12 cellular contexts compared by ENCODE assay signal in genomic region chr6:109117346-109118035, GRCh38. TPM values are rescaled to one million over a fixed set of nuclear protein-coding genes. Genes with fewer than 3 reads are reported as not detected.
DNase-seq lines count a peak whose midpoint lies in the region; ATAC-seq, FAIRE-seq and TF ChIP-seq lines count a peak whose summit lies in the region.
"Had no signal": no experiment of that assay in that cellular context is flagged by ENCODE, and none has a peak within 500 bp of the region (broad histone marks: within the 10 kb centered on the region; RNA-seq: fewer than 3 reads in every experiment).

No MANE protein-coding gene starts in this region.

- 85 to 95% (median 94%) methylated on average over 5 of the region's 5 CpGs for WGBS in ovary, 3 donors

- intact Hi-C loops in ovary (cut with DNase I) = no loop called here

- peak overlapping the region in 2 of 4 donors; percentile 13 to 55 for H3K4me3 Mint-ChIP-seq in IgD-negative memory B cell
- H3K4me3 Mint-ChIP-seq: activated CD8-positive, alpha-beta memory T cell treated with anti-CD3 and anti-CD28 coated beads, Interleukin-2, amount 10 ng/mL, durations not matched to agents 7 days and 5 days had no signal

- H2AFZ ChIP-seq in MM.1S (ENCODE audit: low read length) = no peak overlapping the region

- no peak overlapping the region for H3K9ac ChIP-seq in MM.1S (ENCODE audit: low read length)

- H3K9me2 ChIP-seq in MM.1S (replicated peaks; ENCODE audit: insufficient read depth, low read length) = no peaks in the 10 kb centered on the region

- ATAC-seq in GM21423 (IDR thresholded peaks at IDR 0.05; ENCODE audit: unreplicated experiment) (peak; percentile 74), esophagus mucosa (peak; percentile 73)
- ATAC-seq: activated CD8-positive, alpha-beta memory T cell treated with anti-CD3 and anti-CD28 coated beads, Interleukin-2, amount 10 ng/mL, durations not matched to agents 7 days and 5 days had no signal

- no peak for TF ChIP-seq POLR2A in ovary (IDR thresholded peaks at IDR 0.05)

- H3K27me3 Mint-ChIP-seq in IgD-negative memory B cell = no peaks in the 10 kb centered on the region
- H3K27me3 Mint-ChIP-seq: activated CD8-positive, alpha-beta memory T cell treated with anti-CD3 and anti-CD28 coated beads, Interleukin-2, amount 10 ng/mL, durations not matched to agents 7 days and 5 days had no signal

- peaks cover 20 to 34% (median 30%) of the 10 kb centered on the region in 3 donors for H3K4me1 Mint-ChIP-seq in IgD-negative memory B cell

- no peak for DNase-seq in D721Med (ENCODE audit: insufficient read length, low spot score)
- DNase-seq in activated T-cell treated with anti-CD3 and anti-CD28 coated beads for 4 hours = no peak
- no peak for DNase-seq in MM.1S
- DNase-seq in ovary = no peak
- DNase-seq in globus pallidus (ENCODE audit: low spot score) = no peak
- DNase-seq: activated CD8-positive, alpha-beta memory T cell treated with anti-CD3 and anti-CD28 coated beads, Interleukin-2, amount 10 ng/mL, durations not matched to agents 7 days and 5 days; C1 segment of cervical spinal cord; NCI-H510A had no signal

- no peak for TF ChIP-seq EP300 in ovary (IDR thresholded peaks at IDR 0.05)

- no peaks in the 10 kb centered on the region for H3K9me3 Mint-ChIP-seq in IgD-negative memory B cell

- H4K20me1 ChIP-seq in MM.1S (ENCODE audit: insufficient read depth, low read length) = no peaks in the 10 kb centered on the region

- no peaks in the 10 kb centered on the region for H3K36me3 Mint-ChIP-seq in IgD-negative memory B cell

- H3K27ac ChIP-seq in MM.1S (ENCODE audit: low read length) (no peak overlapping the region), ovary (no peak overlapping the region)

- H3K9me3 ChIP-seq in MM.1S (replicated peaks; ENCODE audit: insufficient read depth, low read length) = no peaks in the 10 kb centered on the region
- H3K9me3 ChIP-seq in ovary = no peaks in the 10 kb centered on the region

- H3K27ac Mint-ChIP-seq in IgD-negative memory B cell = peak overlapping the region; percentile 5 to 67 (median 6)
- H3K27ac Mint-ChIP-seq: activated CD8-positive, alpha-beta memory T cell treated with anti-CD3 and anti-CD28 coated beads, Interleukin-2, amount 10 ng/mL, durations not matched to agents 7 days and 5 days had no signal

- TF ChIP-seq CTCF in D721Med (IDR thresholded peaks at IDR 0.05; ENCODE audit: insufficient read depth, missing control alignments) (no peak), MM.1S (IDR thresholded peaks at IDR 0.05; ENCODE audit: low read length) (no peak), ovary (IDR thresholded peaks at IDR 0.05) (no peak)

- H3K4me1 ChIP-seq in MM.1S (ENCODE audit: low read length) = peaks cover 9% of the 10 kb centered on the region; the same call in 1 of the 2 replicates
- H3K4me1 ChIP-seq in ovary (ENCODE audit: insufficient read depth) = peaks cover 3% of the 10 kb centered on the region

- no peak overlapping the region for H3K4me2 ChIP-seq in MM.1S (ENCODE audit: low read depth, low read length)

- H3K27me3 ChIP-seq in MM.1S (replicated peaks; ENCODE audit: insufficient read depth, low read length) = no peaks in the 10 kb centered on the region
- no peaks in the 10 kb centered on the region for H3K27me3 ChIP-seq in ovary

- H3K4me3 ChIP-seq in MM.1S (ENCODE audit: low read length) (no peak overlapping the region), ovary (no peak overlapping the region)

- H3K36me3 ChIP-seq in MM.1S (replicated peaks; ENCODE audit: insufficient read depth, low read length) (no peaks in the 10 kb centered on the region), ovary (no peaks in the 10 kb centered on the region)

- FAIRE-seq in D721Med (lab: Jason Lieb, UNC) = peak; percentile 55
- FAIRE-seq: H54 had no signal

- peaks cover 35% of the 10 kb centered on the region for H3K79me2 ChIP-seq in MM.1S (ENCODE audit: low read length)

- H3F3A ChIP-seq in MM.1S (ENCODE audit: insufficient read depth, low read length) = no peaks in the 10 kb centered on the region

RNA-seq across cellular contexts. Expression of gene CEP57L1, which starts 22.2 kb away (rescaled TPM):
- 4.9 TPM for polyA plus RNA-seq in IgD-negative memory B cell
- 7.6 TPM for total RNA-seq in esophagus mucosa
- total RNA-seq in ovary = 10 to 100 TPM in 3 of 7 donors, 1 to 10 TPM in 4; 7.4 to 12.6 (median 9.7) TPM
- 1 to 10 TPM; 4.9 to 9.1 TPM for polyA plus RNA-seq in ovary

RNA-seq across cellular contexts. Expression of gene SESN1, which starts 22.8 kb away (rescaled TPM):
- 11.1 TPM for polyA plus RNA-seq in IgD-negative memory B cell
- 8.2 TPM for total RNA-seq in esophagus mucosa
- 10 to 100 TPM; 36.5 to 97.2 (median 65.4) TPM for total RNA-seq in ovary
- polyA plus RNA-seq in ovary = 10 to 100 TPM; 55.0 to 68.4 TPM
